Comparison of ENCODE assay signal across 1 cellular context in genomic region chr1:40338745-40339419, GRCh38.
A peak's percentile ranks its signal among the peaks of the same experiment; 100 is the strongest.
TF ChIP-seq lines count a peak whose summit lies in the region.

No MANE protein-coding gene starts in this region.

TF ChIP-seq in K562, 482 proteins besides CTCF, POLR2A, EP300 and RAD21 (continued from another document and continues in another):
- TF ChIP-seq, protein P1, sequence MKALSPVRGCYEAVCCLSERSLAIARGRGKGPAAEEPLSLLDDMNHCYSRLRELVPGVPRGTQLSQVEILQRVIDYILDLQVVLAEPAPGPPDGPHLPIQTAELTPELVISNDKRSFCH (CRISPR knock-in tag; IDR thresholded peaks at IDR 0.05): no peak
- TF ChIP-seq, protein P1 (tag; IDR thresholded peaks at IDR 0.05): no peak
- TF ChIP-seq JUN (IDR thresholded peaks at IDR 0.05; ENCODE audit: borderline replicate concordance, low read depth, low read length): 0 out of 2 replicates have a peak, but pooled peaks have one; percentile 24
- no peak for TF ChIP-seq JUN (CRISPR knock-in tag; IDR thresholded peaks at IDR 0.05; ENCODE audit: borderline replicate concordance)
- peak; percentile 11; the same call in 1 of the 2 replicates for TF ChIP-seq GATAD2B (IDR thresholded peaks at IDR 0.05; ENCODE audit: borderline replicate concordance)
- 0 out of 4 replicates have a peak, but pooled peaks have one; percentile 14 to 16 for TF ChIP-seq SRF (CRISPR knock-in tag; IDR thresholded peaks at IDR 0.05)
- TF ChIP-seq MYC (IDR thresholded peaks at IDR 0.05; ENCODE audit: low read depth, low read length): peak; percentile 48; the same call in 1 of the 2 replicates
- no peak for TF ChIP-seq MYC (CRISPR knock-in tag; IDR thresholded peaks at IDR 0.05; ENCODE audit: borderline replicate concordance, low read depth)
- TF ChIP-seq, protein P2, sequence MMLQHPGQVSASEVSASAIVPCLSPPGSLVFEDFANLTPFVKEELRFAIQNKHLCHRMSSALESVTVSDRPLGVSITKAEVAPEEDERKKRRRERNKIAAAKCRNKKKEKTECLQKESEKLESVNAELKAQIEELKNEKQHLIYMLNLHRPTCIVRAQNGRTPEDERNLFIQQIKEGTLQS (IDR thresholded peaks at IDR 0.05): no peak
- TF ChIP-seq, protein P2 (CRISPR knock-in tag; conservative IDR thresholded peaks at IDR 0.05): peak; percentile 14; the same call in 1 of the 2 replicates
- TF ChIP-seq IFI16 (CRISPR knock-in tag; IDR thresholded peaks at IDR 0.05): no peak
- no peak for TF ChIP-seq SMAD3 (CRISPR knock-in tag; conservative IDR thresholded peaks at IDR 0.05)
- peak; percentile 97 for TF ChIP-seq SMC3 (conservative IDR thresholded peaks at IDR 0.05; ENCODE audit: insufficient read depth, low read depth, low read length)
- TF ChIP-seq CREM (IDR thresholded peaks at IDR 0.05; ENCODE audit: low read depth): peak; percentile 70
- no peak for TF ChIP-seq POLR2B (IDR thresholded peaks at IDR 0.05; ENCODE audit: low read depth, partially characterized antibody)
- no peak for TF ChIP-seq ZNF511 (CRISPR knock-in tag; IDR thresholded peaks at IDR 0.05)
- TF ChIP-seq HDGF (IDR thresholded peaks at IDR 0.05): 0 out of 2 replicates have a peak, but pooled peaks have one; percentile 0
- TF ChIP-seq PRPF4 (IDR thresholded peaks at IDR 0.05; ENCODE audit: insufficient read depth, low read depth, low read length, poor library complexity, severe bottlenecking): no peak
- TF ChIP-seq KLF16 (IDR thresholded peaks at IDR 0.05): peak; percentile 64; the same call in 1 of the 2 replicates
- TF ChIP-seq BCOR (IDR thresholded peaks at IDR 0.05): peak; percentile 69
- TF ChIP-seq ZNF146 (CRISPR knock-in tag; IDR thresholded peaks at IDR 0.05; ENCODE audit: unreplicated experiment): no peak
- TF ChIP-seq ZBTB9 (CRISPR knock-in tag; IDR thresholded peaks at IDR 0.05): 0 out of 2 replicates have a peak, but pooled peaks have one; percentile 14
- 0 out of 2 replicates have a peak, but pooled peaks have one; percentile 31 for TF ChIP-seq ZKSCAN1 (IDR thresholded peaks at IDR 0.05; ENCODE audit: low read depth, low read length)
- peak; percentile 74 for TF ChIP-seq CTCFL (IDR thresholded peaks at IDR 0.05; ENCODE audit: borderline replicate concordance, insufficient read depth, low read depth, low read length, poor library complexity, severe bottlenecking)
- TF ChIP-seq JUND (IDR thresholded peaks at IDR 0.05; ENCODE audit: borderline replicate concordance, low read depth, low read length): peak; percentile 74
- 0 out of 3 replicates have a peak, but pooled peaks have one; percentile 30 for TF ChIP-seq JUND (tag; IDR thresholded peaks at IDR 0.05; ENCODE audit: borderline replicate concordance, low read depth, low read length)
- TF ChIP-seq, protein P3, sequence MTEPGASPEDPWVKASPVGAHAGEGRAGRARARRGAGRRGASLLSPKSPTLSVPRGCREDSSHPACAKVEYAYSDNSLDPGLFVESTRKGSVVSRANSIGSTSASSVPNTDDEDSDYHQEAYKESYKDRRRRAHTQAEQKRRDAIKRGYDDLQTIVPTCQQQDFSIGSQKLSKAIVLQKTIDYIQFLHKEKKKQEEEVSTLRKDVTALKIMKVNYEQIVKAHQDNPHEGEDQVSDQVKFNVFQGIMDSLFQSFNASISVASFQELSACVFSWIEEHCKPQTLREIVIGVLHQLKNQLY (CRISPR knock-in tag; conservative IDR thresholded peaks at IDR 0.05): 0 out of 4 replicates have a peak, but pooled peaks of 1 of the 2 experiments have one; percentile 29
- TF ChIP-seq FOXA3 (CRISPR knock-in tag; conservative IDR thresholded peaks at IDR 0.05 in 1 of 2, IDR thresholded peaks at IDR 0.05 in 1 of 2): peak in 1 of 2 experiments; percentile 5; a peak in 1 of 4 replicates
- peak; percentile 90 for TF ChIP-seq CC2D1A (IDR thresholded peaks at IDR 0.05)
- TF ChIP-seq MTA2 (IDR thresholded peaks at IDR 0.05; ENCODE audit: low read depth): no peak
- peak; percentile 40; the same call in 1 of the 2 replicates for TF ChIP-seq ZNF24 (IDR thresholded peaks at IDR 0.05)
- peak; percentile 62; the same call in 1 of the 2 replicates for TF ChIP-seq PREB (CRISPR knock-in tag; IDR thresholded peaks at IDR 0.05)
- TF ChIP-seq TBL1XR1 (IDR thresholded peaks at IDR 0.05; ENCODE audit: low read length in 2 of 2): peak; percentile 21 to 49; a peak in 2 of 4 replicates
- TF ChIP-seq MEIS2 (IDR thresholded peaks at IDR 0.05; ENCODE audit: partially characterized antibody): peak; percentile 93
- TF ChIP-seq CHD7 (IDR thresholded peaks at IDR 0.05; ENCODE audit: low read depth, low read length): no peak
- TF ChIP-seq, protein P4, sequence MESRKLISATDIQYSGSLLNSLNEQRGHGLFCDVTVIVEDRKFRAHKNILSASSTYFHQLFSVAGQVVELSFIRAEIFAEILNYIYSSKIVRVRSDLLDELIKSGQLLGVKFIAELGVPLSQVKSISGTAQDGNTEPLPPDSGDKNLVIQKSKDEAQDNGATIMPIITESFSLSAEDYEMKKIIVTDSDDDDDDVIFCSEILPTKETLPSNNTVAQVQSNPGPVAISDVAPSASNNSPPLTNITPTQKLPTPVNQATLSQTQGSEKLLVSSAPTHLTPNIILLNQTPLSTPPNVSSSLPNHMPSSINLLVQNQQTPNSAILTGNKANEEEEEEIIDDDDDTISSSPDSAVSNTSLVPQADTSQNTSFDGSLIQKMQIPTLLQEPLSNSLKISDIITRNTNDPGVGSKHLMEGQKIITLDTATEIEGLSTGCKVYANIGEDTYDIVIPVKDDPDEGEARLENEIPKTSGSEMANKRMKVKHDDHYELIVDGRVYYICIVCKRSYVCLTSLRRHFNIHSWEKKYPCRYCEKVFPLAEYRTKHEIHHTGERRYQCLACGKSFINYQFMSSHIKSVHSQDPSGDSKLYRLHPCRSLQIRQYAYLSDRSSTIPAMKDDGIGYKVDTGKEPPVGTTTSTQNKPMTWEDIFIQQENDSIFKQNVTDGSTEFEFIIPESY (CRISPR knock-in tag; IDR thresholded peaks at IDR 0.05): peak; percentile 79
